15 cellular contexts compared by ENCODE assay signal in the genomic region with DNA sequence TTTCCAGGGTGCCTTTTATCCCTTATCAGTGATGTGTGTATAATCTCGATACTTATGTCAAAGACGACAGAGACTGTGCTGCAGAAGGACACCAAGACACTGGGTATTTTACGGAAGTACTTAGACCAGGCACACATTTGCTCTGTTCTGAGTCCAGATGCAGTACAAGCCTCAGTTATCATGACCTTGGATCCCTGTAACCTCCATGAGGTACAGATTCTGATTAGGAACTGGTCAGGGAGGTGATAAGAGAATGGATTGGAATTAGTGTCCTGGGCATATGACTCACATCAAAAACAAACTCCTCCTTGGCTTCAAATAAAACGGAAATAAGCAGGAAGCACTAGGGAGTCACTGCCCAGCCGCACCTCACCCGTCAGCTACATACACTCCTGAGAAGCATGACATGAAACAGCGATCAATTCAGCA.
A peak's percentile ranks its signal among the peaks of the same experiment; 100 is the strongest.
DNase-seq lines count a peak whose midpoint lies in the region; ATAC-seq, FAIRE-seq and TF ChIP-seq lines count a peak whose summit lies in the region.
"Had no signal": no experiment of that assay in that cellular context is flagged by ENCODE, and none has a peak within 500 bp of the region (broad histone marks: within the 10 kb centered on the region; RNA-seq: fewer than 3 reads in every experiment).

No MANE protein-coding gene starts in this region.

- H2BK12ac ChIP-seq in H9 (ENCODE audit: insufficient read length, low read depth, low read length), result no peak overlapping the region

- H3K4me2 ChIP-seq in neural progenitor cell (no peak overlapping the region), H9 (ENCODE audit: insufficient read depth, insufficient read length, low read length) (no peak overlapping the region)

- H3K14ac ChIP-seq in H9 (ENCODE audit: insufficient read depth, low read length), result no peak overlapping the region

- H3F3A ChIP-seq in neural progenitor cell (ENCODE audit: low read depth), result no peaks in the 10 kb centered on the region

- H3K4ac ChIP-seq in H9 (ENCODE audit: low read depth, low read length), result no peak overlapping the region

- no peak overlapping the region for H2BK15ac ChIP-seq in H9 (ENCODE audit: low read depth, low read length)

- H3K9me3 ChIP-seq in RWPE2 (ENCODE audit: severe bottlenecking), result no peaks in the 10 kb centered on the region
- no peaks in the 10 kb centered on the region for H3K9me3 ChIP-seq in neural progenitor cell (ENCODE audit: low read depth)
- H3K9me3 ChIP-seq in H9 (ENCODE audit: control insufficient read depth, low read depth, low read length), result no peaks in the 10 kb centered on the region

- peaks cover 27% of the 10 kb centered on the region for H3K4me1 Mint-ChIP-seq in neural progenitor cell
- H3K4me1 Mint-ChIP-seq in H9, result peaks cover 0 to 2% of the 10 kb centered on the region in 2 experiments; a peak in 3 of 4 replicates

- no peak overlapping the region for H3K27ac Mint-ChIP-seq in neural progenitor cell
- H3K27ac Mint-ChIP-seq in H9, result no peak overlapping the region

- H2BK20ac ChIP-seq in H9 (ENCODE audit: low read depth, low read length, poor library complexity, severe bottlenecking), result no peak overlapping the region

- H2AFZ ChIP-seq in neural progenitor cell (replicated peaks) (no peak overlapping the region), H9 (ENCODE audit: low read length) (no peak overlapping the region)

- H4K8ac ChIP-seq in H9 (replicated peaks; ENCODE audit: insufficient read length, low read depth, low read length), result no peak overlapping the region

- H3K4me3 Mint-ChIP-seq in neural progenitor cell (no peak overlapping the region), H9 (no peak overlapping the region)
- H3K4me3 Mint-ChIP-seq: activated naive CD4-positive, alpha-beta T cell treated with anti-CD3 and anti-CD28 coated beads, Interleukin-2, amount 50 U/mL, for 24 hours had no signal

- peak; percentile 41 for FAIRE-seq in GM12891 (lab: Jason Lieb, UNC)
- FAIRE-seq: colon had no signal

- no peaks in the 10 kb centered on the region for H3K27me3 ChIP-seq in RWPE2 (ENCODE audit: insufficient read depth, poor library complexity, severe bottlenecking)
- no peaks in the 10 kb centered on the region for H3K27me3 ChIP-seq in neural progenitor cell
- no peaks in the 10 kb centered on the region for H3K27me3 ChIP-seq in H9 (ENCODE audit: insufficient read depth, low read length)

- H3K9ac ChIP-seq in neural progenitor cell (no peak overlapping the region), H9 (ENCODE audit: extremely low read depth, insufficient read length, low read length) (no peak overlapping the region)

- WGBS in H9 (ENCODE audit: extremely low coverage, insufficient read length, low lambda C conversion rate), result no CpG with 5 or more reads among the region's 7 CpGs

- no peaks in the 10 kb centered on the region for H3K79me1 ChIP-seq in H9 (ENCODE audit: insufficient read depth, low read depth, low read length, poor library complexity, severe bottlenecking)

- no peak overlapping the region for H2BK5ac ChIP-seq in H9 (ENCODE audit: insufficient read length, low read length)

- H4K20me1 ChIP-seq in neural progenitor cell (ENCODE audit: low read depth) (no peaks in the 10 kb centered on the region), H9 (ENCODE audit: control insufficient read depth, insufficient read depth, insufficient read length) (no peaks in the 10 kb centered on the region)

- peak overlapping the region; percentile 78 for H3K27ac ChIP-seq in RWPE2 (ENCODE audit: poor library complexity, severe bottlenecking)
- no peak overlapping the region for H3K27ac ChIP-seq in neural progenitor cell
- H3K27ac ChIP-seq in H9 (ENCODE audit: insufficient read length, low read depth, low read length), result no peak overlapping the region

- no peak overlapping the region for H3K18ac ChIP-seq in H9 (ENCODE audit: insufficient read length, low read depth, low read length)

- TF ChIP-seq POLR2A in GM12891 (IDR thresholded peaks at IDR 0.05; ENCODE audit: low read depth, low read length), result no peak

- H3K4me3 ChIP-seq in RWPE2 (ENCODE audit: severe bottlenecking), result no peak overlapping the region
- no peak overlapping the region for H3K4me3 ChIP-seq in neural progenitor cell

- ATAC-seq in RWPE2 (ENCODE audit: low read depth) (peak; percentile 61), esophagus mucosa (peak; percentile 63)

- H3K79me2 ChIP-seq in neural progenitor cell (ENCODE audit: low read depth) (no peaks in the 10 kb centered on the region), H9 (ENCODE audit: insufficient read depth, low read length) (no peaks in the 10 kb centered on the region)

- no peak overlapping the region for H3K23ac ChIP-seq in H9 (ENCODE audit: insufficient read length, low read depth, low read length)

- no peak overlapping the region for H2BK120ac ChIP-seq in H9 (ENCODE audit: low read depth, low read length, poor library complexity, severe bottlenecking)

- H3K36me3 ChIP-seq in RWPE2 (ENCODE audit: low read depth), result no peaks in the 10 kb centered on the region
- no peaks in the 10 kb centered on the region for H3K36me3 ChIP-seq in neural progenitor cell

- TF ChIP-seq CTCF in RWPE2 (IDR thresholded peaks at IDR 0.05; ENCODE audit: poor library complexity, severe bottlenecking) (no peak), neural progenitor cell (IDR thresholded peaks at IDR 0.05) (no peak), H9 (conservative IDR thresholded peaks at IDR 0.05) (no peak)

- H4K91ac ChIP-seq in H9 (ENCODE audit: insufficient read length, low read depth, low read length), result no peak overlapping the region

- H3K4me1 ChIP-seq in RWPE2 (ENCODE audit: insufficient read depth, poor library complexity, severe bottlenecking) (peaks cover 35% of the 10 kb centered on the region), neural progenitor cell (peaks cover 6% of the 10 kb centered on the region), H9 (ENCODE audit: insufficient read depth, low read length) (no peaks in the 10 kb centered on the region)

- no peak overlapping the region for H3K56ac ChIP-seq in H9 (ENCODE audit: insufficient read length, low read depth, low read length)

- H3T11ph ChIP-seq in H9 (ENCODE audit: low read length), result no peak overlapping the region

- H4K5ac ChIP-seq in H9 (ENCODE audit: insufficient read length, low read depth, low read length), result no peak overlapping the region

- H2AK5ac ChIP-seq in H9 (ENCODE audit: insufficient read length, low read length), result no peak overlapping the region

- DNase-seq in GM12891 (ENCODE audit: insufficient read length, low spot score), result no peak
- no peak for DNase-seq in RWPE2 (ENCODE audit: low spot score)
- DNase-seq in neural progenitor cell (ENCODE audit: low spot score), result peak; percentile 45
- no peak for DNase-seq in NCI-H2227 treated with DMSO at 0.1 percent for 48 hours (lab: John Stamatoyannopoulos, UW)
- no peak for DNase-seq in NK-92 (lab: John Stamatoyannopoulos, UW; ENCODE audit: unreplicated experiment)
- no peak for DNase-seq in H9
- no peak for DNase-seq in NCI-H2029 treated with DMSO at 0.1 percent for 48 hours (lab: John Stamatoyannopoulos, UW)
- DNase-seq: activated CD8-positive, alpha-beta memory T cell treated with anti-CD3 and anti-CD28 coated beads, Interleukin-2, amount 50 U/mL, for 48 hours; C1 segment of cervical spinal cord; NCI-H2029; stimulated activated CD4-positive, alpha-beta T cell treated with anti-CD3 and anti-CD28 coated beads, Interleukin-4, amount 100 ng/mL, for 4 hours; stimulated activated naive CD4-positive, alpha-beta T cell had no signal

- no peaks in the 10 kb centered on the region for H3K9me3 Mint-ChIP-seq in neural progenitor cell
- no peaks in the 10 kb centered on the region for H3K9me3 Mint-ChIP-seq in H9
- H3K9me3 Mint-ChIP-seq: activated naive CD4-positive, alpha-beta T cell treated with anti-CD3 and anti-CD28 coated beads, Interleukin-2, amount 50 U/mL, for 24 hours had no signal

- no peaks in the 10 kb centered on the region for H3K23me2 ChIP-seq in H9 (ENCODE audit: insufficient read length, low read depth, low read length, poor library complexity, severe bottlenecking)

- H3K27me3 Mint-ChIP-seq in neural progenitor cell (ENCODE audit: insufficient read depth, low read depth) (no peaks in the 10 kb centered on the region), H9 (ENCODE audit: low read depth) (no peaks in the 10 kb centered on the region)
- H3K27me3 Mint-ChIP-seq: activated naive CD4-positive, alpha-beta T cell treated with anti-CD3 and anti-CD28 coated beads, Interleukin-2, amount 50 U/mL, for 24 hours had no signal

- no peaks in the 10 kb centered on the region for H3K36me3 Mint-ChIP-seq in neural progenitor cell
- H3K36me3 Mint-ChIP-seq in H9 (ENCODE audit: insufficient read depth in 1 of 3, low read depth in 3 of 3), result no peaks in the 10 kb centered on the region

TF ChIP-seq in GM12891, 5 proteins besides CTCF, POLR2A, EP300 and RAD21:
- TF ChIP-seq SPI1 (IDR thresholded peaks at IDR 0.05; ENCODE audit: low read depth, low read length) (no peak), POU2F2 (IDR thresholded peaks at IDR 0.05; ENCODE audit: low read depth, low read length) (no peak), POLR2AphosphoS5 (IDR thresholded peaks at IDR 0.05; ENCODE audit: low read depth, low read length) (no peak), PAX5 (IDR thresholded peaks at IDR 0.05; ENCODE audit: insufficient read depth, low read length, severe bottlenecking) (no peak), TAF1 (IDR thresholded peaks at IDR 0.05; ENCODE audit: low read depth, low read length) (no peak)
